In genomic region chr2:188572592-188572991, GRCh38 we compare ENCODE assay signal across 19 cellular contexts.
"Had no signal": no experiment of that assay in that cellular context is flagged by ENCODE, and none has a peak within 500 bp of the region (broad histone marks: within the 10 kb centered on the region; RNA-seq: fewer than 3 reads in every experiment).

No MANE protein-coding gene starts in this region.

- H3K36me3 ChIP-seq: colonic mucosa, spleen had no signal

- H3K27me3 ChIP-seq: colonic mucosa, spleen, testis, transverse colon had no signal

- DNase-seq: colonic mucosa; effector CD4-positive, alpha-beta T cell; foreskin melanocyte; head of caudate nucleus; hypothalamus; kidney glomerular epithelial cell; mesendoderm; naive thymus-derived CD4-positive, alpha-beta T cell; nephron progenitor cell; psoas muscle; retina; spleen; stimulated activated CD4-positive, alpha-beta T cell treated with anti-CD3 and anti-CD28 coated beads, Interleukin-15, amount 100 ng/mL, for 24 hours; stimulated activated CD4-positive, alpha-beta T cell treated with anti-CD3 and anti-CD28 coated beads, Interleukin-1b, Interleukin-23, amount 100 ng/mL, for 48 hours; stimulated activated CD4-positive, alpha-beta T cell treated with anti-CD3 and anti-CD28 coated beads, Interleukin-4, amount 100 ng/mL, for 24 hours; testis; transverse colon had no signal

- H3K4me3 ChIP-seq: colonic mucosa, psoas muscle, spleen, testis, transverse colon had no signal

- H3K4me1 ChIP-seq: colonic mucosa, psoas muscle, spleen, testis had no signal

- ATAC-seq: naive thymus-derived CD4-positive, alpha-beta T cell; psoas muscle; sciatic nerve; stimulated activated memory B cell treated with anti-CD40 and anti-IgM and Interleukin-4, amounts not matched to agents 10 μg/mL and 1 μg/mL and 100 μg/mL, for 72 hours had no signal

- H3K9me3 ChIP-seq: colonic mucosa, psoas muscle, spleen, testis, transverse colon had no signal

- H3K27ac ChIP-seq: colonic mucosa, psoas muscle, spleen, transverse colon had no signal
